1 cellular context compared by ENCODE assay signal in the genomic region with DNA sequence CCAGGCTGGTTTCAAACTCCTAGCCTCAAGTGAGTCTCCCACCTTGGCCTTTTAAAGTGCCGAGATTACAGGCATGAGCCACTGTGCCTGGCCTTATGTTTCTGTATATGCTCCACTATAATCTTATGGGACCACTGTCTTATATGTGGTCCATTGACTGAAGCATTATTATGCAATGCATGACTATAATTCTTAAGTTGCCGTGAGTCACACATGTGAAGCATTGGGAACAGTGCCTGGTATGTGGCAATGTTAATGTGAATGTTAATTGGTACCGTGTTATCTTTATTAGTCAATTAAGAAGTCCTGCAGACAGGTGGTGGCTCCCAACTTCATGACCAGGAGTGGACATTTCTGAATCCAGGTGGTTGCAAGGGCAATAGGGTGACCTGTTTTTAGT.
TF ChIP-seq lines count a peak whose summit lies in the region.

No MANE protein-coding gene starts in this region.

TF ChIP-seq in K562, 482 proteins besides CTCF, POLR2A, EP300 and RAD21:
- TF ChIP-seq SRSF1 (IDR thresholded peaks at IDR 0.05; ENCODE audit: low read depth, low read length) (no peak), CEBPB (tag; IDR thresholded peaks at IDR 0.05) (peak; percentile 31; the same call in 1 of the 2 replicates), CBX8 (IDR thresholded peaks at IDR 0.05; ENCODE audit: borderline replicate concordance, extremely low read depth, low read depth, low read length, poor library complexity, severe bottlenecking) (no peak), L3MBTL2 (IDR thresholded peaks at IDR 0.05) (no peak), HNRNPL (IDR thresholded peaks at IDR 0.05; ENCODE audit: low read depth, low read length) (no peak), CEBPG (CRISPR knock-in tag; IDR thresholded peaks at IDR 0.05) (peak; percentile 33; the same call in 1 of the 2 replicates), CEBPG (tag; conservative IDR thresholded peaks at IDR 0.05 in 1 of 2, IDR thresholded peaks at IDR 0.05 in 1 of 2) (no peak), ZKSCAN8 (CRISPR knock-in tag; IDR thresholded peaks at IDR 0.05) (no peak)
